In the genomic region with DNA sequence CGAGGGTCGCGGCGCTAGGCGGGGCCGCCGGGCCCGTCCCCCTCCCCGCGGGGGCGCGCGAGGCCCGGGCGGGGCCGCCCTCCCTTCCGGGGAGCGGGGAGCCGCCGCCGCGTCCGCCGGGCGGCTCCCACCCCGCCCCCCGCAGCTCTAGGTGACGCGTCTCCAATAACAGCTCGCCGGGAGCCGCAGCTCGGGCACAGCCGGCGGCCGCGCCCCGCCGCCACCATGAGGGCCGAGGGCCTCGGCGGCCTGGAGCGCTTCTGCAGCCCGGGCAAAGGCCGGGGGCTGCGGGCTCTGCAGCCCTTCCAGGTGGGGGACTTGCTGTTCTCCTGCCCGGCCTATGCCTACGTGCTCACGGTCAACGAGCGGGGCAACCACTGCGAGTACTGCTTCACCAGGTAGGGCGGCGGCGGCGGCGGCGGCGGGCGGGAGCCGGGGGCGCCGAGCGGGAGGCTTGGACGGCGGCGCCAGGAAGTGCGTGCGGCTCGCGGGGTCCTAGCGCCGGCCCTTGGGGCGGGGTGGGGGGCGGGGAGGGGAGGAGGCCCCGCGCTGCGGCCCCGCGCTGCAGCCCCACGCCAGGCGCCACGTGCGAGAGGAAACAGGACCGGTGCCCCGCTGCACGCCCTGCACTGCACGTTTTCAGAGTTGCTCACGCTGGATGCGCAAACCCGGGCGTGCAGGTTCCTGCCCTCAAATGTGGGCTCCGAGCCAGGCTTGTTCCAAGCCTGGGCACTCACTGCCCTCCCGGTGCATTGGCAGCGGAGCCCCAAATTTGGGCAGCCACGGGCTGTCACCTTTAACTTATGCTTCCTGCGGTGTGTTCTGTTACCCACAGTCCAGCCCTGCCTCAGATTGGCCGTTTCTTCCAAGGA, we compare ENCODE assay signal across 8 cellular contexts. TPM values are rescaled to one million over a fixed set of nuclear protein-coding genes. Genes with fewer than 3 reads are reported as not detected.
DNase-seq lines count a peak whose midpoint lies in the region; ATAC-seq and TF ChIP-seq lines count a peak whose summit lies in the region.

A gene with protein sequence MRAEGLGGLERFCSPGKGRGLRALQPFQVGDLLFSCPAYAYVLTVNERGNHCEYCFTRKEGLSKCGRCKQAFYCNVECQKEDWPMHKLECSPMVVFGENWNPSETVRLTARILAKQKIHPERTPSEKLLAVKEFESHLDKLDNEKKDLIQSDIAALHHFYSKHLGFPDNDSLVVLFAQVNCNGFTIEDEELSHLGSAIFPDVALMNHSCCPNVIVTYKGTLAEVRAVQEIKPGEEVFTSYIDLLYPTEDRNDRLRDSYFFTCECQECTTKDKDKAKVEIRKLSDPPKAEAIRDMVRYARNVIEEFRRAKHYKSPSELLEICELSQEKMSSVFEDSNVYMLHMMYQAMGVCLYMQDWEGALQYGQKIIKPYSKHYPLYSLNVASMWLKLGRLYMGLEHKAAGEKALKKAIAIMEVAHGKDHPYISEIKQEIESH (plus strand): TSS at position 130 of the 872 bp plus-strand sequence. CDS start 96 bp downstream, at position 226.

- H3K4me3 ChIP-seq in Karpas-422 (ENCODE audit: low read length) (peak within 1 kb of the TSS; percentile 84), SK-N-MC (peak within 1 kb of the TSS; percentile 86), ovary (peak within 1 kb of the TSS; percentile 74), thymus (ENCODE audit: low read length) (peak within 1 kb of the TSS; percentile 94)

- peak within 1 kb of the TSS; percentile 94 for H2AFZ ChIP-seq in Karpas-422 (ENCODE audit: low read length)

- peak within 1 kb of the TSS; percentile 89 for H3K4me3 Mint-ChIP-seq in activated naive CD4-positive, alpha-beta T cell treated with anti-CD3 and anti-CD28 coated beads, Interleukin-2, amount 50 U/mL, for 24 hours

- H3K9ac ChIP-seq in Karpas-422 (ENCODE audit: low read length) (peak within 1 kb of the TSS; percentile 91), SK-N-MC (ENCODE audit: insufficient read length) (peak within 1 kb of the TSS; percentile 86)

- peak within 1 kb of the TSS; percentile 63 for H3K27ac Mint-ChIP-seq in activated naive CD4-positive, alpha-beta T cell treated with anti-CD3 and anti-CD28 coated beads, Interleukin-2, amount 50 U/mL, for 24 hours

- H3K4me1 ChIP-seq in Karpas-422 (ENCODE audit: low read length) (peaks cover 21% of the 10 kb centered on the region), ovary (ENCODE audit: insufficient read depth) (peaks cover 1% of the 10 kb centered on the region), thymus (ENCODE audit: control insufficient read depth, insufficient read depth, low read length) (peaks cover 13% of the 10 kb centered on the region)

- H3K36me3 Mint-ChIP-seq in activated naive CD4-positive, alpha-beta T cell treated with anti-CD3 and anti-CD28 coated beads, Interleukin-2, amount 50 U/mL, for 24 hours: peaks cover 2% of the 10 kb centered on the region

- no peak within 1 kb of the TSS for H3K27ac ChIP-seq in Karpas-422 (ENCODE audit: low read length)
- peak within 1 kb of the TSS; percentile 76; the same call in 1 of the 2 replicates for H3K27ac ChIP-seq in SK-N-MC
- H3K27ac ChIP-seq in ovary: peak within 1 kb of the TSS; percentile 69 to 91
- H3K27ac ChIP-seq in thymus (ENCODE audit: low read depth): peak within 1 kb of the TSS; percentile 97

- no peaks in the 10 kb centered on the region for H3K27me3 Mint-ChIP-seq in activated naive CD4-positive, alpha-beta T cell treated with anti-CD3 and anti-CD28 coated beads, Interleukin-2, amount 50 U/mL, for 24 hours

- peak within 1 kb of the TSS; percentile 98 for H3K4me2 ChIP-seq in Karpas-422 (ENCODE audit: low read depth, low read length, poor library complexity, severe bottlenecking)

- TF ChIP-seq CTCF in ovary (IDR thresholded peaks at IDR 0.05): no peak

- H3K9me2 ChIP-seq in Karpas-422 (replicated peaks; ENCODE audit: insufficient read depth, low read length): no peaks in the 10 kb centered on the region

- H3K4me1 Mint-ChIP-seq in activated naive CD4-positive, alpha-beta T cell treated with anti-CD3 and anti-CD28 coated beads, Interleukin-2, amount 50 U/mL, for 24 hours: peaks cover 49% of the 10 kb centered on the region

- peaks cover 6% of the 10 kb centered on the region; the same call in 1 of the 2 replicates for H4K20me1 ChIP-seq in Karpas-422 (ENCODE audit: insufficient read depth, low read depth, low read length)

- DNase-seq in ELR (ENCODE audit: low read depth) (peak; percentile 80), Karpas-422 (peak; percentile 87), SK-N-MC (ENCODE audit: low read depth, low spot score) (no peak), head of caudate nucleus (peak in 41 of 42 donors; percentile 9 to 81 (median 68)), ovary (peak; percentile 61 to 79 (median 73))

- no peaks in the 10 kb centered on the region for H3K36me3 ChIP-seq in Karpas-422 (ENCODE audit: insufficient read depth, low read length)
- H3K36me3 ChIP-seq in SK-N-MC (ENCODE audit: insufficient read depth, low read length): no peaks in the 10 kb centered on the region
- H3K36me3 ChIP-seq in ovary: no peaks in the 10 kb centered on the region
- no peaks in the 10 kb centered on the region for H3K36me3 ChIP-seq in thymus (ENCODE audit: control insufficient read depth, insufficient read depth)

- TF ChIP-seq POLR2A in ovary (IDR thresholded peaks at IDR 0.05): no peak

- no peaks in the 10 kb centered on the region for H3K9me3 Mint-ChIP-seq in activated naive CD4-positive, alpha-beta T cell treated with anti-CD3 and anti-CD28 coated beads, Interleukin-2, amount 50 U/mL, for 24 hours

- peak; percentile 72 for ATAC-seq in GM21737 (IDR thresholded peaks at IDR 0.05; ENCODE audit: unreplicated experiment)

- no peak for TF ChIP-seq EP300 in ovary (IDR thresholded peaks at IDR 0.05)

- H3K27me3 ChIP-seq in Karpas-422 (ENCODE audit: low read length) (no peaks in the 10 kb centered on the region), ovary (no peaks in the 10 kb centered on the region), thymus (ENCODE audit: control insufficient read depth, insufficient read depth) (no peaks in the 10 kb centered on the region)

- 0 to 1% (median 0%) methylated on average over 31 to 98 of the region's 98 CpGs for WGBS in ovary, 3 donors
- 1% methylated on average over 98 of the region's 98 CpGs for WGBS in thymus

- H3K79me2 ChIP-seq in Karpas-422 (ENCODE audit: low read length): 0 out of 2 replicates have a peak, but pooled peaks cover 19% of the 10 kb centered on the region

- H3K9me3 ChIP-seq in Karpas-422 (ENCODE audit: low read length) (no peaks in the 10 kb centered on the region), SK-N-MC (ENCODE audit: low read depth, low read length) (no peaks in the 10 kb centered on the region), ovary (no peaks in the 10 kb centered on the region), thymus (ENCODE audit: control insufficient read depth) (no peaks in the 10 kb centered on the region)

- intact Hi-C loops in head of caudate nucleus (cut with DNase I) (no loop called here), ovary (cut with DNase I) (no loop called here)

RNA-seq across cellular contexts. Expression of the gene that starts here (rescaled TPM):
- total RNA-seq in Karpas-422 (2014; rRNA removed; shearing (Covaris generic); ENCODE audit: low replicate concordance): 33.1 and 63.2 TPM in 2 replicates
- total RNA-seq in ovary: 10 to 100 TPM; 15.0 to 29.8 (median 17.2) TPM
- 10 to 100 TPM; 14.6 to 50.3 TPM for polyA plus RNA-seq in ovary
- polyA plus RNA-seq in thymus: 45.0 TPM
